Comparison of ENCODE assay signal across 28 cellular contexts in genomic region chr6:65908065-65908464, GRCh38.
"Had no signal": no experiment of that assay in that cellular context is flagged by ENCODE, and none has a peak within 500 bp of the region (broad histone marks: within the 10 kb centered on the region; RNA-seq: fewer than 3 reads in every experiment).

No MANE protein-coding gene starts in this region.

- H3K27me3 Mint-ChIP-seq: naive thymus-derived CD4-positive, alpha-beta T cell; stimulated activated naive CD8-positive, alpha-beta T cell treated with anti-CD3 and anti-CD28 coated beads, Interleukin-15, amount 100 ng/mL, for 72 hours; type B pancreatic cell had no signal

- H3K27ac Mint-ChIP-seq: naive thymus-derived CD4-positive, alpha-beta T cell; nephron; stimulated activated naive CD8-positive, alpha-beta T cell treated with anti-CD3 and anti-CD28 coated beads, Interleukin-15, amount 100 ng/mL, for 72 hours; type B pancreatic cell had no signal

- H3K4me1 ChIP-seq: heart left ventricle, left lung, pancreas, prostate gland, tibial nerve, vagina had no signal

- H3K36me3 Mint-ChIP-seq: naive thymus-derived CD4-positive, alpha-beta T cell; type B pancreatic cell had no signal

- H3K27me3 ChIP-seq: heart left ventricle, left lung, pancreas, tibial nerve, vagina had no signal

- ATAC-seq: heart left ventricle; left colon; left lung; mucosa of descending colon; naive thymus-derived CD4-positive, alpha-beta T cell; pancreas; right cardiac atrium; sciatic nerve; stimulated activated naive CD8-positive, alpha-beta T cell treated with anti-CD3 and anti-CD28 coated beads, Interleukin-15, amount 100 ng/mL, for 72 hours had no signal

- DNase-seq: hypothalamus; islet precursor cell; kidney glomerular epithelial cell; left colon; midbrain; mucosa of descending colon; naive thymus-derived CD4-positive, alpha-beta T cell; nucleus accumbens; pancreas; retina; right cardiac atrium; stimulated activated CD4-positive, alpha-beta T cell treated with anti-CD3 and anti-CD28 coated beads, Interleukin-12 subunit alpha, Interleukin-12 subunit beta, amount 100 ng/mL, for 4 hours; stimulated activated CD4-positive, alpha-beta T cell treated with anti-CD3 and anti-CD28 coated beads, Interleukin-15, amount 100 ng/mL, for 24 hours; stimulated activated CD4-positive, alpha-beta T cell treated with anti-CD3 and anti-CD28 coated beads, Interleukin-2, amount 100 ng/mL, for 24 hours; stimulated activated CD4-positive, alpha-beta T cell treated with anti-CD3 and anti-CD28 coated beads, Interleukin-4, amount 100 ng/mL, for 1 hour; stimulated activated naive CD4-positive, alpha-beta T cell treated with Interleukin-2 at 50 U/mL for 16 hours; stimulated activated naive CD8-positive, alpha-beta T cell treated with anti-CD3 and anti-CD28 coated beads, Interleukin-15, amount 100 ng/mL, for 72 hours; substantia nigra had no signal

- H3K4me3 Mint-ChIP-seq: naive thymus-derived CD4-positive, alpha-beta T cell; nephron; neural crest cell; stimulated activated naive CD8-positive, alpha-beta T cell treated with anti-CD3 and anti-CD28 coated beads, Interleukin-15, amount 100 ng/mL, for 72 hours; type B pancreatic cell had no signal

- H3K9me3 ChIP-seq: pancreas, prostate gland, tibial nerve, vagina had no signal

- H3K27ac ChIP-seq: heart left ventricle, left lung, pancreas, prostate gland, skin epidermis, tibial nerve, vagina had no signal

- H3K4me1 Mint-ChIP-seq: naive thymus-derived CD4-positive, alpha-beta T cell; nephron; neural crest cell; stimulated activated naive CD8-positive, alpha-beta T cell treated with anti-CD3 and anti-CD28 coated beads, Interleukin-15, amount 100 ng/mL, for 72 hours had no signal
